In genomic region chr1:8222789-8223188, GRCh38 we compare ENCODE assay signal across 18 cellular contexts.
"Had no signal": no experiment of that assay in that cellular context is flagged by ENCODE, and none has a peak within 500 bp of the region (broad histone marks: within the 10 kb centered on the region; RNA-seq: fewer than 3 reads in every experiment).

No MANE protein-coding gene starts in this region.

- H3K27me3 ChIP-seq: colonic mucosa had no signal

- H3K36me3 ChIP-seq: colonic mucosa, heart right ventricle, left lung had no signal

- H3K27ac Mint-ChIP-seq: activated CD8-positive, alpha-beta memory T cell treated with anti-CD3 and anti-CD28 coated beads, Interleukin-2, amount 10 ng/mL, durations not matched to agents 7 days and 5 days; activated naive CD4-positive, alpha-beta T cell treated with anti-CD3 and anti-CD28 coated beads, Interleukin-2, amount 50 U/mL, for 24 hours; activated T-cell treated with anti-CD3 and anti-CD28 coated beads, Interleukin-2, amount 50 U/mL, for 24 hours; stimulated activated naive B cell treated with anti-CD40 and anti-IgM and Interleukin-4, amounts not matched to agents 10 μg/mL and 1 μg/mL and 100 μg/mL, for 72 hours had no signal

- ATAC-seq: activated CD8-positive, alpha-beta memory T cell treated with anti-CD3 and anti-CD28 coated beads, Interleukin-2, amount 10 ng/mL, durations not matched to agents 7 days and 5 days; heart right ventricle; left lung; psoas muscle; sciatic nerve; stimulated activated naive B cell treated with anti-CD40 and anti-IgM and Interleukin-4, amounts not matched to agents 10 μg/mL and 1 μg/mL and 100 μg/mL, for 72 hours had no signal

- H3K27ac ChIP-seq: colonic mucosa, heart right ventricle, left lung, psoas muscle had no signal

- H3K4me3 ChIP-seq: colonic mucosa, heart right ventricle, left lung, psoas muscle had no signal

- H3K9me3 ChIP-seq: colonic mucosa, heart right ventricle, left lung, psoas muscle had no signal

- H3K4me3 Mint-ChIP-seq: activated CD8-positive, alpha-beta memory T cell treated with anti-CD3 and anti-CD28 coated beads, Interleukin-2, amount 10 ng/mL, durations not matched to agents 7 days and 5 days; activated naive CD4-positive, alpha-beta T cell treated with anti-CD3 and anti-CD28 coated beads, Interleukin-2, amount 50 U/mL, for 24 hours; activated T-cell treated with anti-CD3 and anti-CD28 coated beads, Interleukin-2, amount 50 U/mL, for 24 hours; stimulated activated naive B cell treated with anti-CD40 and anti-IgM and Interleukin-4, amounts not matched to agents 10 μg/mL and 1 μg/mL and 100 μg/mL, for 72 hours; type B pancreatic cell had no signal

- H3K36me3 Mint-ChIP-seq: activated CD8-positive, alpha-beta memory T cell treated with anti-CD3 and anti-CD28 coated beads, Interleukin-2, amount 10 ng/mL, durations not matched to agents 7 days and 5 days; activated naive CD4-positive, alpha-beta T cell treated with anti-CD3 and anti-CD28 coated beads, Interleukin-2, amount 50 U/mL, for 24 hours had no signal

- H3K4me1 ChIP-seq: colonic mucosa, psoas muscle had no signal

- H3K9me3 Mint-ChIP-seq: activated naive CD4-positive, alpha-beta T cell treated with anti-CD3 and anti-CD28 coated beads, Interleukin-2, amount 50 U/mL, for 24 hours had no signal

- H3K27me3 Mint-ChIP-seq: type B pancreatic cell had no signal

- DNase-seq: activated CD4-positive, alpha-beta T cell treated with anti-CD3 and anti-CD28 coated beads for 1 hour; activated CD4-positive, alpha-beta T cell treated with anti-CD3 and anti-CD28 coated beads, Interleukin-2, amount 50 U/mL, for 48 hours; activated CD8-positive, alpha-beta memory T cell treated with anti-CD3 and anti-CD28 coated beads, Interleukin-2, amount 10 ng/mL, durations not matched to agents 7 days and 5 days; activated effector memory CD4-positive, alpha-beta T cell treated with Interleukin-2 at 50 U/mL for 16 hours; activated T-cell treated with anti-CD3 and anti-CD28 coated beads, Interleukin-2, amount 50 U/mL, for 24 hours; caudate nucleus; colonic mucosa; effector CD4-positive, alpha-beta T cell; foreskin melanocyte; heart right ventricle; mesenchymal stem cell; psoas muscle; stimulated activated CD4-positive, alpha-beta T cell treated with anti-CD3 and anti-CD28 coated beads, Interleukin-2, amount 100 ng/mL, for 24 hours; stimulated activated naive B cell treated with anti-CD40 and anti-IgM and Interleukin-4, amounts not matched to agents 10 μg/mL and 1 μg/mL and 100 μg/mL, for 72 hours had no signal
